8 cellular contexts compared by ENCODE assay signal in genomic region chr1:62687421-62687902, GRCh38. TPM values are rescaled to one million over a fixed set of nuclear protein-coding genes. Genes with fewer than 3 reads are reported as not detected.
DNase-seq lines count a peak whose midpoint lies in the region; ATAC-seq, FAIRE-seq and TF ChIP-seq lines count a peak whose summit lies in the region.

No MANE protein-coding gene starts in this region.

- peak overlapping the region; percentile 73 for H3K4me3 ChIP-seq in NT2/D1 (ENCODE audit: insufficient read length, low read depth)

- ATAC-seq in HG03175 (IDR thresholded peaks at IDR 0.05; ENCODE audit: unreplicated experiment) (peak; percentile 30), Right ventricle myocardium superior (ENCODE audit: poor library complexity) (peak; percentile 29)

- H3K27me3 ChIP-seq in NT2/D1 (ENCODE audit: insufficient read depth, insufficient read length): no peaks in the 10 kb centered on the region

- intact Hi-C loops in Right ventricle myocardium superior (cut with DNase I): no loop called here

- no peaks in the 10 kb centered on the region for H3K9me3 ChIP-seq in NT2/D1 (ENCODE audit: insufficient read depth, low read length)

- H3K36me3 ChIP-seq in NT2/D1 (ENCODE audit: insufficient read depth, insufficient read length, low read length): peaks cover 11% of the 10 kb centered on the region

- peaks cover 4% of the 10 kb centered on the region for H3K4me1 ChIP-seq in NT2/D1 (ENCODE audit: insufficient read depth, insufficient read length)

- DNase-seq in GM19239 (ENCODE audit: insufficient read length, low spot score) (peak; percentile 25), NT2/D1 (ENCODE audit: low read depth, low spot score) (no peak), Right ventricle myocardium superior (peak; percentile 55), osteocyte (ENCODE audit: extremely low spot score, unreplicated experiment) (no peak), middle frontal gyrus (ENCODE audit: extremely low spot score, low spot score) (no peak)

- H3K9ac ChIP-seq in NT2/D1 (ENCODE audit: insufficient read length, low read depth): peak overlapping the region; percentile 89

- H3K27ac Mint-ChIP-seq in activated naive CD4-positive, alpha-beta T cell treated with anti-CD3 and anti-CD28 coated beads, Interleukin-2, amount 50 U/mL, for 24 hours: peak overlapping the region; percentile 88
- peak overlapping the region; percentile 93 for H3K27ac Mint-ChIP-seq in osteocyte (ENCODE audit: unreplicated experiment)

- no peaks in the 10 kb centered on the region for H3K36me3 Mint-ChIP-seq in activated naive CD4-positive, alpha-beta T cell treated with anti-CD3 and anti-CD28 coated beads, Interleukin-2, amount 50 U/mL, for 24 hours
- H3K36me3 Mint-ChIP-seq in osteocyte (ENCODE audit: unreplicated experiment): no peaks in the 10 kb centered on the region

- no peak for TF ChIP-seq CTCF in C4-2B (conservative IDR thresholded peaks at IDR 0.05)
- no peak for TF ChIP-seq CTCF in osteocyte (IDR thresholded peaks at IDR 0.05)

- no peak for FAIRE-seq in GM19239 (lab: Jason Lieb, UNC)

- H3K9me3 Mint-ChIP-seq in activated naive CD4-positive, alpha-beta T cell treated with anti-CD3 and anti-CD28 coated beads, Interleukin-2, amount 50 U/mL, for 24 hours: no peaks in the 10 kb centered on the region
- no peaks in the 10 kb centered on the region for H3K9me3 Mint-ChIP-seq in osteocyte (ENCODE audit: unreplicated experiment)

- H3K27ac ChIP-seq in C4-2B: peak overlapping the region; percentile 93

- H3K4me1 Mint-ChIP-seq in activated naive CD4-positive, alpha-beta T cell treated with anti-CD3 and anti-CD28 coated beads, Interleukin-2, amount 50 U/mL, for 24 hours: peaks cover 33% of the 10 kb centered on the region
- peaks cover 56% of the 10 kb centered on the region for H3K4me1 Mint-ChIP-seq in osteocyte (ENCODE audit: unreplicated experiment)

- H3K4me3 Mint-ChIP-seq in activated naive CD4-positive, alpha-beta T cell treated with anti-CD3 and anti-CD28 coated beads, Interleukin-2, amount 50 U/mL, for 24 hours: peak overlapping the region; percentile 93
- peak overlapping the region; percentile 99 for H3K4me3 Mint-ChIP-seq in osteocyte (ENCODE audit: unreplicated experiment)

- H3K27me3 Mint-ChIP-seq in activated naive CD4-positive, alpha-beta T cell treated with anti-CD3 and anti-CD28 coated beads, Interleukin-2, amount 50 U/mL, for 24 hours: no peaks in the 10 kb centered on the region
- H3K27me3 Mint-ChIP-seq in osteocyte (ENCODE audit: unreplicated experiment): no peaks in the 10 kb centered on the region

RNA-seq across cellular contexts. Expression of gene DOCK7, which starts 0.7 kb away (rescaled TPM):
- total RNA-seq in Right ventricle myocardium superior (7.7 TPM), osteocyte (81.8 and 95.7 TPM in 2 replicates)

Comparison
In these comparisons a context has a peak if more than half of its experiments do, and no peak if none do; other contexts are left out.
1. DNase-seq: peak in GM19239 (single experiment) and Right ventricle myocardium superior (single experiment); none in NT2/D1 (single experiment), osteocyte (single experiment) and middle frontal gyrus (single experiment).